In genomic region chr13:44232729-44233128, GRCh38 we compare ENCODE assay signal across 16 cellular contexts.
DNase-seq lines count a peak whose midpoint lies in the region; ATAC-seq, FAIRE-seq and TF ChIP-seq lines count a peak whose summit lies in the region.
"Had no signal": no experiment of that assay in that cellular context is flagged by ENCODE, and none has a peak within 500 bp of the region (broad histone marks: within the 10 kb centered on the region; RNA-seq: fewer than 3 reads in every experiment).

No MANE protein-coding gene starts in this region.

- H3K9me3 ChIP-seq in A549 (peaks cover 6% of the 10 kb centered on the region; the same call in 2 of the 3 replicates), prostate gland (no peaks in the 10 kb centered on the region)
- H3K9me3 ChIP-seq: gastroesophageal sphincter, spleen had no signal

- TF ChIP-seq RAD21 in A549 (conservative IDR thresholded peaks at IDR 0.05 in 1 of 2, IDR thresholded peaks at IDR 0.05 in 1 of 2) = no peak

- TF ChIP-seq EP300 in A549 (IDR thresholded peaks at IDR 0.05) = no peak

- DNase-seq in A549 (ENCODE audit: low read depth in 1 of 2, low spot score in 1 of 2) (no peak), NOMO-1 treated with dmso at 0.1 percent for 144 hours (lab: John Stamatoyannopoulos, UW; ENCODE audit: unreplicated experiment) (peak; percentile 16), epithelial cell of prostate (ENCODE audit: low read depth, low spot score) (no peak), prostate gland (ENCODE audit: low spot score) (no peak), middle frontal gyrus (ENCODE audit: extremely low spot score, low spot score) (no peak), COLO668 (lab: John Stamatoyannopoulos, UW; ENCODE audit: unreplicated experiment) (no peak)
- no peak for DNase-seq in NK-92 treated with Interleukin-12 subunit alpha and Interleukin-12 subunit beta, amount 100 ng/mL, for 24 hours (lab: John Stamatoyannopoulos, UW)
- DNase-seq: activated CD4-positive, alpha-beta T cell treated with anti-CD3 and anti-CD28 coated beads, Interleukin-2, amount 50 U/mL, for 1 hour; activated T-cell treated with anti-CD3 and anti-CD28 coated beads, Interleukin-2, amount 50 U/mL, for 4 hours; NCI-H82; spleen; stimulated activated naive CD8-positive, alpha-beta T cell treated with anti-CD3 and anti-CD28 coated beads, Interleukin-15, Interleukin-2, amounts not matched to agents 100 U/mL and 50 U/mL, for 24 hours had no signal

- H3K36me3 ChIP-seq in prostate gland = no peaks in the 10 kb centered on the region
- H3K36me3 ChIP-seq: gastroesophageal sphincter, spleen had no signal

- TF ChIP-seq POLR2A in A549 (IDR thresholded peaks at IDR 0.05; ENCODE audit: low read length) (no peak), prostate gland (IDR thresholded peaks at IDR 0.05) (no peak)

- TF ChIP-seq CTCF in A549 (IDR thresholded peaks at IDR 0.05) (no peak), prostate gland (IDR thresholded peaks at IDR 0.05) (no peak)

- H3K4me3 ChIP-seq in A549 = no peak overlapping the region
- H3K4me3 ChIP-seq in prostate gland = no peak overlapping the region
- H3K4me3 ChIP-seq: gastroesophageal sphincter, spleen had no signal

- WGBS in A549 (ENCODE audit: missing lambda C conversion rate) = 77% methylated on average over 6 of the region's 6 CpGs
- WGBS in prostate gland = 26% methylated on average over 6 of the region's 6 CpGs

- CTCF ChIA-PET in A549 (lab: Yijun Ruan, JAX) = interaction anchor here (0.9 to 1.3 kb wide), 6 partner anchors 11 to 325 kb away, joined by 3 to 4 read pairs (median 4); no protein-coding TSS in a partner anchor

- H3K4me1 ChIP-seq in A549 (peaks cover 62% of the 10 kb centered on the region), prostate gland (replicated peaks) (peaks cover 16% of the 10 kb centered on the region)

- POLR2A ChIA-PET in A549 (lab: Yijun Ruan, JAX) = interaction anchor here (1.7 to 2.3 kb wide), 2 partner anchors 68 to 204 kb away, joined by 7 to 12 read pairs; no protein-coding TSS in a partner anchor

- no peaks in the 10 kb centered on the region for H3K27me3 ChIP-seq in prostate gland (replicated peaks; ENCODE audit: insufficient read depth)
- H3K27me3 ChIP-seq: gastroesophageal sphincter had no signal

- peak overlapping the region; percentile 74 for H3K4me2 ChIP-seq in A549

- peak overlapping the region; percentile 90 to 97 for H3K27ac ChIP-seq in A549
- peak overlapping the region; percentile 63 for H3K27ac ChIP-seq in epithelial cell of prostate
- H3K27ac ChIP-seq in prostate gland = peak overlapping the region; percentile 68 to 76
- H3K27ac ChIP-seq: spleen had no signal

- intact Hi-C loops in prostate gland (cut with DNase I) = no loop called here

- FAIRE-seq in A549 (lab: Jason Lieb, UNC) = no peak
- FAIRE-seq: A204.1, GM18507 had no signal

- no peak for ATAC-seq in A549
- ATAC-seq in HG03280 (IDR thresholded peaks at IDR 0.05; ENCODE audit: unreplicated experiment) = no peak

TF ChIP-seq in A549, 52 proteins besides CTCF, POLR2A, EP300 and RAD21:
- TF ChIP-seq NPAS2 (CRISPR knock-in tag; IDR thresholded peaks at IDR 0.05; ENCODE audit: borderline replicate concordance) = no peak
- TF ChIP-seq HDAC2 (IDR thresholded peaks at IDR 0.05) = no peak
- TF ChIP-seq EHMT2 (IDR thresholded peaks at IDR 0.05; ENCODE audit: low read depth) = no peak
